In genomic region chr12:66379613-66380012, GRCh38 we compare ENCODE assay signal across 19 cellular contexts.
"Had no signal": no experiment of that assay in that cellular context is flagged by ENCODE, and none has a peak within 500 bp of the region (broad histone marks: within the 10 kb centered on the region; RNA-seq: fewer than 3 reads in every experiment).

No MANE protein-coding gene starts in this region.

- H3K4me3 ChIP-seq: body of pancreas, coronary artery, esophagus squamous epithelium, left lung, thyroid gland had no signal

- H3K27ac ChIP-seq: body of pancreas, coronary artery, esophagus squamous epithelium, left lung, thyroid gland had no signal

- H3K4me1 ChIP-seq: body of pancreas, esophagus squamous epithelium, thyroid gland had no signal

- ATAC-seq: activated T-cell treated with anti-CD3 and anti-CD28 coated beads, Interleukin-2, amount 50 U/mL, for 72 hours; body of pancreas; left lung; stimulated activated effector memory CD8-positive, alpha-beta T cell treated with anti-CD3 and anti-CD28 coated beads, Interleukin-12 subunit alpha, Interleukin-12 subunit beta, amount 100 ng/mL, for 72 hours had no signal

- H3K9me3 ChIP-seq: body of pancreas, esophagus squamous epithelium, left lung, thyroid gland had no signal

- DNase-seq: activated CD4-positive, alpha-beta T cell treated with anti-CD3 and anti-CD28 coated beads, Interleukin-2, amount 10 ng/mL, durations not matched to agents 24 days and 14 days; activated CD4-positive, CD25-positive, alpha-beta regulatory T cell; activated CD8-positive, alpha-beta memory T cell treated with anti-CD3 and anti-CD28 coated beads, Interleukin-2, amount 50 U/mL, for 48 hours; activated gamma-delta T cell treated with Interleukin-2 at 50 U/mL for 16 hours; activated T-cell treated with anti-CD3 and anti-CD28 coated beads, Interleukin-2, amount 50 U/mL, for 72 hours; amygdala; body of pancreas; central memory CD4-positive, alpha-beta T cell; effector CD4-positive, alpha-beta T cell; esophagus squamous epithelium; hippocampal formation; left lung; naive B cell; retina; stimulated activated CD4-positive, alpha-beta T cell treated with anti-CD3 and anti-CD28 coated beads, Interleukin-12 subunit alpha, Interleukin-12 subunit beta, amount 100 ng/mL, for 4 hours; stimulated activated CD4-positive, alpha-beta T cell treated with anti-CD3 and anti-CD28 coated beads, Interleukin-2, amount 100 ng/mL, for 24 hours; thyroid gland had no signal

- H3K36me3 ChIP-seq: left lung, thyroid gland had no signal
